In the genomic region with DNA sequence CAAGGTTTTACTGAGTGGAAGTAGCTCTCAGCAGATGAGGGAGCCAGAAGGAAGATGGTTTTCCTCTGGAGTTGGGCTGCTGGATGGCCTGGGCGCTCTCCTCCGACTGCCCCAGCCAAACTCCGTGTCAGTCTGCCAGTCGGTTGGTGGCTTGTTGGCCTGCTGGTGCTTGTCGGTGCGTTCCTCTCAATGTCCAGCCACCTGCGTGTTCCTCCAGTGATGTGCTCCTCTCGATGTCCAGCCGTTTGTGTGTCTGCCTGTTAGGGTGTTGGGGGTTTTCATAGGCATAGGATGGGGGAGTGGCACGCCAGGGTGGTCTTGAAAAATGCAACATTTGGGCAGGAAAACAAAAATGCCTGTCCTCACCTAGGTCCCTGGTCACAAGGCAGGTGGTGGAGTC, we compare ENCODE assay signal across 2 cellular contexts.
TF ChIP-seq lines count a peak whose summit lies in the region.

No MANE protein-coding gene starts in this region.

TF ChIP-seq in K562, 482 proteins besides CTCF, POLR2A, EP300 and RAD21:
- TF ChIP-seq ESRRB (CRISPR knock-in tag; IDR thresholded peaks at IDR 0.05; ENCODE audit: borderline replicate concordance) (no peak), CBX5 (IDR thresholded peaks at IDR 0.05; ENCODE audit: borderline replicate concordance, low read depth) (no peak), MEF2D (tag; conservative IDR thresholded peaks at IDR 0.05; ENCODE audit: low read depth) (no peak), ZNF707 (CRISPR knock-in tag; conservative IDR thresholded peaks at IDR 0.05) (no peak), SLC30A9 (CRISPR knock-in tag; IDR thresholded peaks at IDR 0.05) (no peak), TAF9B (IDR thresholded peaks at IDR 0.05; ENCODE audit: partially characterized antibody) (no peak), GTF2E2 (tag; IDR thresholded peaks at IDR 0.05) (no peak), TAL1 (IDR thresholded peaks at IDR 0.05) (no peak), SMAD3 (CRISPR knock-in tag; conservative IDR thresholded peaks at IDR 0.05) (no peak), ARID1B (IDR thresholded peaks at IDR 0.05) (no peak), IRF1 (CRISPR knock-in tag; IDR thresholded peaks at IDR 0.05; ENCODE audit: borderline replicate concordance) (no peak), PCBP2 (IDR thresholded peaks at IDR 0.05; ENCODE audit: low read depth, low read length, poor library complexity, severe bottlenecking) (no peak), HNRNPH1 (optimal IDR thresholded peaks at IDR 0.05; ENCODE audit: low read depth, low read length) (no peak), ZNF146 (CRISPR knock-in tag; IDR thresholded peaks at IDR 0.05; ENCODE audit: unreplicated experiment) (no peak), NFATC3 (IDR thresholded peaks at IDR 0.05) (no peak), ETV6 (IDR thresholded peaks at IDR 0.05; ENCODE audit: borderline replicate concordance in 1 of 2, low read depth in 2 of 2, low read length in 1 of 2) (no peak), ETV6 (CRISPR knock-in tag; IDR thresholded peaks at IDR 0.05; ENCODE audit: borderline replicate concordance) (no peak)
- TF ChIP-seq, protein P1, sequence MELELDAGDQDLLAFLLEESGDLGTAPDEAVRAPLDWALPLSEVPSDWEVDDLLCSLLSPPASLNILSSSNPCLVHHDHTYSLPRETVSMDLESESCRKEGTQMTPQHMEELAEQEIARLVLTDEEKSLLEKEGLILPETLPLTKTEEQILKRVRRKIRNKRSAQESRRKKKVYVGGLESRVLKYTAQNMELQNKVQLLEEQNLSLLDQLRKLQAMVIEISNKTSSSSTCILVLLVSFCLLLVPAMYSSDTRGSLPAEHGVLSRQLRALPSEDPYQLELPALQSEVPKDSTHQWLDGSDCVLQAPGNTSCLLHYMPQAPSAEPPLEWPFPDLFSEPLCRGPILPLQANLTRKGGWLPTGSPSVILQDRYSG (tag; conservative IDR thresholded peaks at IDR 0.05; ENCODE audit: low read depth), result no peak
- TF ChIP-seq, protein P2, sequence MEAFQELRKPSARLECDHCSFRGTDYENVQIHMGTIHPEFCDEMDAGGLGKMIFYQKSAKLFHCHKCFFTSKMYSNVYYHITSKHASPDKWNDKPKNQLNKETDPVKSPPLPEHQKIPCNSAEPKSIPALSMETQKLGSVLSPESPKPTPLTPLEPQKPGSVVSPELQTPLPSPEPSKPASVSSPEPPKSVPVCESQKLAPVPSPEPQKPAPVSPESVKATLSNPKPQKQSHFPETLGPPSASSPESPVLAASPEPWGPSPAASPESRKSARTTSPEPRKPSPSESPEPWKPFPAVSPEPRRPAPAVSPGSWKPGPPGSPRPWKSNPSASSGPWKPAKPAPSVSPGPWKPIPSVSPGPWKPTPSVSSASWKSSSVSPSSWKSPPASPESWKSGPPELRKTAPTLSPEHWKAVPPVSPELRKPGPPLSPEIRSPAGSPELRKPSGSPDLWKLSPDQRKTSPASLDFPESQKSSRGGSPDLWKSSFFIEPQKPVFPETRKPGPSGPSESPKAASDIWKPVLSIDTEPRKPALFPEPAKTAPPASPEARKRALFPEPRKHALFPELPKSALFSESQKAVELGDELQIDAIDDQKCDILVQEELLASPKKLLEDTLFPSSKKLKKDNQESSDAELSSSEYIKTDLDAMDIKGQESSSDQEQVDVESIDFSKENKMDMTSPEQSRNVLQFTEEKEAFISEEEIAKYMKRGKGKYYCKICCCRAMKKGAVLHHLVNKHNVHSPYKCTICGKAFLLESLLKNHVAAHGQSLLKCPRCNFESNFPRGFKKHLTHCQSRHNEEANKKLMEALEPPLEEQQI (IDR thresholded peaks at IDR 0.05), result no peak

TF ChIP-seq in HepG2, 621 proteins besides CTCF, POLR2A, EP300 and RAD21:
- TF ChIP-seq HOXD1 (CRISPR knock-in tag; IDR thresholded peaks at IDR 0.05), result no peak
- no peak for TF ChIP-seq TAF15 (IDR thresholded peaks at IDR 0.05; ENCODE audit: low read depth, low read length, poor library complexity, severe bottlenecking)
- no peak for TF ChIP-seq ZNF790 (CRISPR knock-in tag; IDR thresholded peaks at IDR 0.05; ENCODE audit: borderline replicate concordance)
- no peak for TF ChIP-seq NAIF1 (CRISPR knock-in tag; IDR thresholded peaks at IDR 0.05; ENCODE audit: borderline replicate concordance)
- no peak for TF ChIP-seq ZNF253 (CRISPR knock-in tag; IDR thresholded peaks at IDR 0.05; ENCODE audit: borderline replicate concordance)
- no peak for TF ChIP-seq RBM22 (optimal IDR thresholded peaks at IDR 0.05; ENCODE audit: low read length)
- no peak for TF ChIP-seq PLRG1 (conservative IDR thresholded peaks at IDR 0.05)
- TF ChIP-seq ZNF619 (CRISPR knock-in tag; IDR thresholded peaks at IDR 0.05), result no peak
- TF ChIP-seq MED8 (CRISPR knock-in tag; IDR thresholded peaks at IDR 0.05; ENCODE audit: insufficient replicate concordance), result no peak
- no peak for TF ChIP-seq MEIS1 (CRISPR knock-in tag; IDR thresholded peaks at IDR 0.05; ENCODE audit: borderline replicate concordance)
- TF ChIP-seq CENPBD1 (CRISPR knock-in tag; IDR thresholded peaks at IDR 0.05; ENCODE audit: borderline replicate concordance, low read depth), result no peak
- TF ChIP-seq HIVEP1 (CRISPR knock-in tag; IDR thresholded peaks at IDR 0.05), result no peak
